In genomic region chr13:51275101-51275500, GRCh38 we compare ENCODE assay signal across 21 cellular contexts. TPM values are rescaled to one million over a fixed set of nuclear protein-coding genes. Genes with fewer than 3 reads are reported as not detected.
"Had no signal": no experiment of that assay in that cellular context is flagged by ENCODE, and none has a peak within 500 bp of the region (broad histone marks: within the 10 kb centered on the region; RNA-seq: fewer than 3 reads in every experiment).

No MANE protein-coding gene starts in this region.

- H3K4me1 ChIP-seq: foreskin keratinocyte, parathyroid adenoma had no signal

- DNase-seq: activated CD4-positive, alpha-beta T cell treated with anti-CD3 and anti-CD28 coated beads for 1 hour; activated CD4-positive, alpha-beta T cell treated with anti-CD3 and anti-CD28 coated beads, Interleukin-2, amount 50 U/mL, for 4 hours; activated CD8-positive, alpha-beta memory T cell treated with anti-CD3 and anti-CD28 coated beads for 24 hours; activated CD8-positive, alpha-beta memory T cell treated with anti-CD3 and anti-CD28 coated beads, Interleukin-2, amount 50 U/mL, for 4 hours; activated naive CD4-positive, alpha-beta T cell; activated naive CD8-positive, alpha-beta T cell treated with anti-CD3 and anti-CD28 coated beads for 36 hours; activated T-cell treated with anti-CD3 and anti-CD28 coated beads, Interleukin-2, amount 50 U/mL, for 24 hours; amniotic stem cell; effector CD8-positive, alpha-beta T cell; foreskin keratinocyte; glutamatergic neuron; immature natural killer cell; nephron progenitor cell; stimulated activated CD4-positive, alpha-beta T cell treated with anti-CD3 and anti-CD28 coated beads, Interleukin-2, amount 100 ng/mL, for 48 hours; stimulated activated naive CD4-positive, alpha-beta T cell; T-helper 1 cell; upper lobe of left lung had no signal

- ATAC-seq: foreskin keratinocyte, sciatic nerve had no signal

- H3K27ac ChIP-seq: foreskin keratinocyte, hepatocyte, parathyroid adenoma, upper lobe of left lung had no signal

- H3K4me3 ChIP-seq: hepatocyte, upper lobe of left lung had no signal

- H3K27me3 ChIP-seq: hepatocyte, upper lobe of left lung had no signal

- H3K9me3 ChIP-seq: upper lobe of left lung had no signal

RNA-seq across cellular contexts. Expression of gene FAM124A, which starts 52.9 kb away (rescaled TPM):
- total RNA-seq: bronchial epithelial cell had no signal
